In genomic region chr3:86109434-86109833, GRCh38 we compare ENCODE assay signal across 21 cellular contexts.
"Had no signal": no experiment of that assay in that cellular context is flagged by ENCODE, and none has a peak within 500 bp of the region (broad histone marks: within the 10 kb centered on the region; RNA-seq: fewer than 3 reads in every experiment).

No MANE protein-coding gene starts in this region.

- H3K27ac ChIP-seq: epithelial cell of prostate, esophagus muscularis mucosa, gastrocnemius medialis, heart right ventricle, lower lobe of right lung, neural progenitor cell, ovary, right atrium auricular region, sigmoid colon, skin epidermis, thoracic aorta, transverse colon had no signal

- ATAC-seq: gastrocnemius medialis; heart right ventricle; left lobe of liver; lower lobe of right lung; natural killer cell; stimulated activated naive B cell treated with anti-CD40 and anti-IgM and Interleukin-4, amounts not matched to agents 10 μg/mL and 1 μg/mL and 100 μg/mL, for 72 hours; stimulated activated naive CD8-positive, alpha-beta T cell treated with anti-CD3 and anti-CD28 coated beads, Interleukin-15, amount 100 ng/mL, for 72 hours had no signal

- H3K4me3 ChIP-seq: esophagus muscularis mucosa, gastrocnemius medialis, heart right ventricle, lower lobe of right lung, neural progenitor cell, ovary, right atrium auricular region, sigmoid colon, skin epidermis, thoracic aorta, transverse colon had no signal

- H3K27me3 ChIP-seq: esophagus muscularis mucosa, gastrocnemius medialis, heart right ventricle, neural progenitor cell, ovary, right atrium auricular region, sigmoid colon, transverse colon had no signal

- H3K36me3 ChIP-seq: esophagus muscularis mucosa, gastrocnemius medialis, heart right ventricle, lower lobe of right lung, neural progenitor cell, ovary, right atrium auricular region, sigmoid colon, thoracic aorta, transverse colon had no signal

- H3K4me2 ChIP-seq: neural progenitor cell had no signal

- H3K9me3 ChIP-seq: gastrocnemius medialis, lower lobe of right lung, ovary, right atrium auricular region, sigmoid colon, thoracic aorta, transverse colon had no signal

- H3K4me1 ChIP-seq: esophagus muscularis mucosa, gastrocnemius medialis, heart right ventricle, lower lobe of right lung, right atrium auricular region, sigmoid colon, transverse colon had no signal

- H3K9ac ChIP-seq: neural progenitor cell had no signal

- H2AFZ ChIP-seq: neural progenitor cell had no signal

- DNase-seq: effector memory CD4-positive, alpha-beta T cell; gastrocnemius medialis; heart right ventricle; islet precursor cell; lower lobe of right lung; natural killer cell; nucleus accumbens; ovary; sigmoid colon; stimulated activated CD4-positive, alpha-beta T cell treated with anti-CD3 and anti-CD28 coated beads, Interleukin-2, amount 100 ng/mL, for 24 hours; stimulated activated CD4-positive, alpha-beta T cell treated with anti-CD3 and anti-CD28 coated beads, Interleukin-4, amount 100 ng/mL, for 4 hours; stimulated activated naive B cell treated with anti-CD40 and anti-IgM and Interleukin-4, amounts not matched to agents 10 μg/mL and 1 μg/mL and 100 μg/mL, for 72 hours; stimulated activated naive CD8-positive, alpha-beta T cell treated with anti-CD3 and anti-CD28 coated beads, Interleukin-15, amount 100 ng/mL, for 72 hours; transverse colon had no signal
